In genomic region chr15:31488437-31489204, GRCh38 we compare ENCODE assay signal across 8 cellular contexts.
DNase-seq lines count a peak whose midpoint lies in the region; ATAC-seq and TF ChIP-seq lines count a peak whose summit lies in the region.

No MANE protein-coding gene starts in this region.

- H3K9me3 ChIP-seq in uterus, result peaks cover 0 to 10% of the 10 kb centered on the region in 2 donors

- H3K4me1 Mint-ChIP-seq in mesothelial cell of epicardium, result no peaks in the 10 kb centered on the region

- TF ChIP-seq CTCF in mesothelial cell of epicardium (IDR thresholded peaks at IDR 0.05; ENCODE audit: unreplicated experiment) (peak; percentile 79), uterus (IDR thresholded peaks at IDR 0.05) (peak; percentile 83 to 94 (median 90))

- H3K4me3 ChIP-seq in uterus, result no peak overlapping the region

- H3K36me3 Mint-ChIP-seq in mesothelial cell of epicardium, result peaks cover 4% of the 10 kb centered on the region

- peak; percentile 15 to 75 (median 40) for DNase-seq in stimulated activated naive CD4-positive, alpha-beta T cell (lab: John Stamatoyannopoulos, UW)
- no peak for DNase-seq in stimulated activated naive CD4-positive, alpha-beta T cell treated with Interleukin-2 at 50 U/mL for 16 hours (lab: John Stamatoyannopoulos, UW)
- DNase-seq in NCI-H460 (ENCODE audit: extremely low read depth, low read depth) (peak; percentile 80), epidermal melanocyte (ENCODE audit: insufficient read length, low spot score) (peak; percentile 97), mesothelial cell of epicardium (ENCODE audit: low spot score in 2 of 2, unreplicated experiment in 2 of 2) (peak in 1 of 2 experiments; percentile 39), uterus (peak; percentile 39 to 67)
- DNase-seq in activated CD4-positive, alpha-beta T cell treated with anti-CD3 and anti-CD28 coated beads, Interleukin-2, amount 50 U/mL, for 48 hours, result peak; percentile 28 to 47

- TF ChIP-seq POLR2A in uterus (IDR thresholded peaks at IDR 0.05), result no peak

- H3K27me3 ChIP-seq in uterus, result no peaks in the 10 kb centered on the region

- H3K4me3 Mint-ChIP-seq in mesothelial cell of epicardium, result no peak overlapping the region

- intact Hi-C loops in uterus (cut with DNase I; ENCODE audit: low total_unique reads), result loop anchor here (10.0 kb wide), 1 partner anchor 284 kb away; no protein-coding TSS in a partner anchor

- peaks cover 40% of the 10 kb centered on the region for H3K27me3 Mint-ChIP-seq in mesothelial cell of epicardium (ENCODE audit: low read depth)

- no peaks in the 10 kb centered on the region for H3K4me1 ChIP-seq in uterus

- no peak overlapping the region for H3K27ac Mint-ChIP-seq in mesothelial cell of epicardium

- peaks cover 25% of the 10 kb centered on the region for H3K9me3 Mint-ChIP-seq in mesothelial cell of epicardium

- H3K27ac ChIP-seq in uterus, result peak overlapping the region; percentile 33 to 50

- peak; percentile 28 for ATAC-seq in HG03039 (IDR thresholded peaks at IDR 0.05; ENCODE audit: unreplicated experiment)

- no peaks in the 10 kb centered on the region for H3K36me3 ChIP-seq in uterus
